15 cellular contexts compared by ENCODE assay signal in genomic region chr6:113997106-113997505, GRCh38. TPM values are rescaled to one million over a fixed set of nuclear protein-coding genes. Genes with fewer than 3 reads are reported as not detected.
DNase-seq lines count a peak whose midpoint lies in the region; ATAC-seq and TF ChIP-seq lines count a peak whose summit lies in the region.
"Had no signal": no experiment of that assay in that cellular context is flagged by ENCODE, and none has a peak within 500 bp of the region (broad histone marks: within the 10 kb centered on the region; RNA-seq: fewer than 3 reads in every experiment).

No MANE protein-coding gene starts in this region.

- no peak for TF ChIP-seq EP300 in ovary (IDR thresholded peaks at IDR 0.05)

- intact Hi-C loops in psoas muscle (cut with DNase I), result loop anchor here in 1 of 2 donors (5.0 to 10.0 kb wide), 2 partner anchors 108 to 305 kb away; no protein-coding TSS in a partner anchor
- intact Hi-C loops in ovary (cut with DNase I), result no loop called here

- peak overlapping the region; percentile 81 for H3K27ac ChIP-seq in RWPE2 (ENCODE audit: poor library complexity, severe bottlenecking)
- peak overlapping the region; percentile 20 for H3K27ac ChIP-seq in psoas muscle
- no peak overlapping the region for H3K27ac ChIP-seq in ovary
- H3K27ac ChIP-seq: esophagus muscularis mucosa had no signal

- H3K4me3 ChIP-seq in RWPE2 (ENCODE audit: severe bottlenecking) (no peak overlapping the region), psoas muscle (no peak overlapping the region), ovary (no peak overlapping the region)
- H3K4me3 ChIP-seq: esophagus muscularis mucosa, upper lobe of left lung had no signal

- 32 to 45% (median 37%) methylated on average over 4 of the region's 4 CpGs for WGBS in psoas muscle, 3 donors
- WGBS in ovary, 3 donors, result 37 to 46% (median 46%) methylated on average over 4 of the region's 4 CpGs

- no peak for TF ChIP-seq CTCF in RWPE2 (IDR thresholded peaks at IDR 0.05; ENCODE audit: poor library complexity, severe bottlenecking)
- TF ChIP-seq CTCF in psoas muscle (IDR thresholded peaks at IDR 0.05), result no peak
- TF ChIP-seq CTCF in ovary (IDR thresholded peaks at IDR 0.05), result no peak

- H3K9me3 ChIP-seq in RWPE2 (ENCODE audit: severe bottlenecking) (no peaks in the 10 kb centered on the region), psoas muscle (no peaks in the 10 kb centered on the region), ovary (no peaks in the 10 kb centered on the region)
- H3K9me3 ChIP-seq: esophagus muscularis mucosa, upper lobe of left lung had no signal

- ATAC-seq in RWPE2 (ENCODE audit: low read depth), result peak; percentile 68
- peak in 3 of 4 donors; percentile 49 to 73 (median 66) for ATAC-seq in psoas muscle
- no peak for ATAC-seq in GM18505 (IDR thresholded peaks at IDR 0.05; ENCODE audit: unreplicated experiment)
- ATAC-seq: activated CD4-positive, alpha-beta T cell treated with anti-CD3 and anti-CD28 coated beads for 36 hours had no signal

- TF ChIP-seq POLR2A in GM18505 (IDR thresholded peaks at IDR 0.05; ENCODE audit: borderline replicate concordance, extremely low read depth, insufficient read depth, insufficient read length), result no peak
- no peak for TF ChIP-seq POLR2A in ovary (IDR thresholded peaks at IDR 0.05)

- H3K4me1 ChIP-seq in RWPE2 (ENCODE audit: insufficient read depth, poor library complexity, severe bottlenecking) (peaks cover 34% of the 10 kb centered on the region), psoas muscle (peaks cover 25% of the 10 kb centered on the region), ovary (ENCODE audit: insufficient read depth) (no peaks in the 10 kb centered on the region)

- H3K36me3 ChIP-seq in RWPE2 (ENCODE audit: low read depth) (no peaks in the 10 kb centered on the region), psoas muscle (ENCODE audit: insufficient read depth in 1 of 2, low read depth in 1 of 2) (no peaks in the 10 kb centered on the region), ovary (no peaks in the 10 kb centered on the region)
- H3K36me3 ChIP-seq: esophagus muscularis mucosa, upper lobe of left lung had no signal

- no peaks in the 10 kb centered on the region for H3K27me3 ChIP-seq in RWPE2 (ENCODE audit: insufficient read depth, poor library complexity, severe bottlenecking)
- no peaks in the 10 kb centered on the region for H3K27me3 ChIP-seq in psoas muscle (ENCODE audit: insufficient read depth in 3 of 3, low read length in 2 of 3)
- H3K27me3 ChIP-seq in ovary, result no peaks in the 10 kb centered on the region
- H3K27me3 ChIP-seq: esophagus muscularis mucosa, upper lobe of left lung had no signal

- DNase-seq in Daoy (ENCODE audit: low read depth), result peak; percentile 53
- no peak for DNase-seq in RWPE2 (ENCODE audit: low spot score)
- peak; percentile 28 for DNase-seq in epidermal melanocyte (ENCODE audit: insufficient read length, low spot score)
- DNase-seq in psoas muscle, result no peak
- no peak for DNase-seq in C1 segment of cervical spinal cord (lab: John Stamatoyannopoulos, UW)
- no peak for DNase-seq in activated CD4-positive, alpha-beta T cell treated with anti-CD3 and anti-CD28 coated beads for 48 hours
- no peak for DNase-seq in ovary
- DNase-seq: activated CD4-positive, alpha-beta T cell treated with anti-CD3 and anti-CD28 coated beads for 36 hours; activated naive CD4-positive, alpha-beta T cell treated with anti-CD3 and anti-CD28 coated beads for 36 hours; DND-41; H7; stimulated activated CD4-positive, alpha-beta T cell treated with anti-CD3 and anti-CD28 coated beads, Interleukin-4, amount 100 ng/mL, for 24 hours; upper lobe of left lung had no signal

RNA-seq across cellular contexts. Expression of gene HDAC2, which starts 26.2 kb away (rescaled TPM):
- total RNA-seq in Daoy (2014; rRNA removed; shearing (Covaris generic)), result 88.5 and 89.5 TPM in 2 replicates
- total RNA-seq in psoas muscle (10 to 100 TPM; 39.6 to 60.1 (median 47.7) TPM), ovary (10 to 100 TPM; 58.7 to 90.6 (median 80.3) TPM)
- polyA plus RNA-seq in psoas muscle (10 to 100 TPM; 45.6 to 74.1 (median 55.0) TPM), ovary (100 to 1,000 TPM in 1 of 2 donors, 10 to 100 TPM in 1; 76.9 to 100 TPM)

Comparison
In these comparisons a context has a peak if more than half of its experiments do, and no peak if none do; other contexts are left out.
1. DNase-seq: peak in Daoy (single experiment) and epidermal melanocyte (single experiment); none in RWPE2 (single experiment), psoas muscle (0 of 2), C1 segment of cervical spinal cord (0 of 14), activated CD4-positive, alpha-beta T cell treated with anti-CD3 and anti-CD28 coated beads for 48 hours (single experiment) and ovary (0 of 5).
2. H3K27ac ChIP-seq: peak in RWPE2 (single experiment) and psoas muscle (single experiment); none in ovary (0 of 2).